15 cellular contexts compared by ENCODE assay signal in genomic region chr5:66639036-66639435, GRCh38.
"Had no signal": no experiment of that assay in that cellular context is flagged by ENCODE, and none has a peak within 500 bp of the region (broad histone marks: within the 10 kb centered on the region; RNA-seq: fewer than 3 reads in every experiment).

No MANE protein-coding gene starts in this region.

- H3K36me3 ChIP-seq: ascending aorta, esophagus muscularis mucosa, heart right ventricle had no signal

- H3K4me1 ChIP-seq: ascending aorta, psoas muscle had no signal

- DNase-seq: activated CD4-positive, alpha-beta T cell treated with anti-CD3 and anti-CD28 coated beads, Interleukin-2, amount 50 U/mL, for 4 hours; activated gamma-delta T cell; cerebellar nuclear complex; cortex of kidney; heart right ventricle; mesendoderm; naive thymus-derived CD8-positive, alpha-beta T cell; psoas muscle; right cardiac atrium; stimulated activated naive CD8-positive, alpha-beta T cell treated with anti-CD3 and anti-CD28 coated beads, Interleukin-15, amount 100 ng/mL, for 72 hours had no signal

- FAIRE-seq: bronchial epithelial cell, TTC549 had no signal

- ATAC-seq: heart right ventricle; naive thymus-derived CD8-positive, alpha-beta T cell; psoas muscle; right cardiac atrium; stimulated activated naive CD8-positive, alpha-beta T cell treated with anti-CD3 and anti-CD28 coated beads, Interleukin-15, amount 100 ng/mL, for 72 hours had no signal

- H3K9me3 ChIP-seq: ascending aorta, esophagus muscularis mucosa, psoas muscle had no signal

- H3K27ac ChIP-seq: ascending aorta, esophagus muscularis mucosa, psoas muscle, skin epidermis had no signal

- H3K4me3 ChIP-seq: ascending aorta, esophagus muscularis mucosa, heart right ventricle, psoas muscle, skin epidermis had no signal

- H3K27me3 ChIP-seq: ascending aorta, esophagus muscularis mucosa, heart right ventricle had no signal
